9 cellular contexts compared by ENCODE assay signal in the genomic region with DNA sequence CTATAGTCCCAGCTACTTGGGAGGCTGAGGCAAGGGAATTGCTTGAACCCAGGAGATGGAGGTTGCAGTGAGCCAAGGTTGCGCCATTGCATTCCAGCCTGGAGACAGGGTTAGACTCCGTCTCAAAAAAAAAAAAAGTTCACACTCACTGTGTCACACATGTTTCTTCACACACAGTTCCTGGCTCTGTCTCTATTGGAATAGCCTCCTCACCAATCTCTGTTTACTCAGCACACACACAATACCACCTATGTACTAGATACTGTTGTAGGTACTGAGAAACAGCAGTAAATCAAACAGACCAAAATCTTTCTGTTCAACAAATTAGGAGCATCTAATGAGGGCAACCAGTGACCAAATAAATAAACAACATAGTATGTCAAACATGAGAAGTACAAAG.
"Had no signal": no experiment of that assay in that cellular context is flagged by ENCODE, and none has a peak within 500 bp of the region (broad histone marks: within the 10 kb centered on the region; RNA-seq: fewer than 3 reads in every experiment).

No MANE protein-coding gene starts in this region.

- DNase-seq: GM23248, GOT3, H7, IMR-90, KG1 had no signal

- H3K9me3 ChIP-seq: HAP-1 had no signal

- H3K27ac ChIP-seq: GM23248, HL-60 had no signal

- H3K4me3 ChIP-seq: GM23248, HAP-1, K562 had no signal

- H3K9ac ChIP-seq: GM23248 had no signal

- ATAC-seq: HCT116, K562 had no signal
